ENCODE assay signal across 5 cellular contexts in genomic region chr10:14360951-14361350, GRCh38. TPM values are rescaled to one million over a fixed set of nuclear protein-coding genes. Genes with fewer than 3 reads are reported as not detected.
"Had no signal": no experiment of that assay in that cellular context is flagged by ENCODE, and none has a peak within 500 bp of the region (broad histone marks: within the 10 kb centered on the region; RNA-seq: fewer than 3 reads in every experiment).

No MANE protein-coding gene starts in this region.

- H3K4me3 ChIP-seq: GM23338 had no signal

- DNase-seq: H9, HCEC 1CT, IMR-90 had no signal

- H2AFZ ChIP-seq: GM23338 had no signal

- ATAC-seq: GM23338 had no signal

- H3K4me2 ChIP-seq: GM23338 had no signal

RNA-seq across cellular contexts. Expression of gene FRMD4A, which starts 30.2 kb away (rescaled TPM):
- total RNA-seq: HT-29 had no signal
